8 cellular contexts compared by ENCODE assay signal in genomic region chr17:15233022-15233805, GRCh38. TPM values are rescaled to one million over a fixed set of nuclear protein-coding genes. Genes with fewer than 3 reads are reported as not detected.
DNase-seq lines count a peak whose midpoint lies in the region; ATAC-seq and TF ChIP-seq lines count a peak whose summit lies in the region.

No MANE protein-coding gene starts in this region.

- no peaks in the 10 kb centered on the region for H3K4me1 Mint-ChIP-seq in chondrocyte (ENCODE audit: low read depth)

- no peaks in the 10 kb centered on the region for H3K27me3 Mint-ChIP-seq in chondrocyte (ENCODE audit: low read depth)

- no peak overlapping the region for H3K4me3 ChIP-seq in LNCaP clone FGC (ENCODE audit: low read depth, low read length)

- H3K9me3 Mint-ChIP-seq in chondrocyte (ENCODE audit: low read depth), result no peaks in the 10 kb centered on the region

- DNase-seq in Daoy (ENCODE audit: low read depth) (peak; percentile 51), LNCaP clone FGC (ENCODE audit: low read depth) (no peak), chondrocyte (ENCODE audit: low spot score) (no peak), midbrain (lab: John Stamatoyannopoulos, UW) (peak; percentile 32), NCI-H128 (lab: John Stamatoyannopoulos, UW; ENCODE audit: unreplicated experiment) (no peak), NCI-H2081 treated with DMSO at 0.1 percent for 48 hours (lab: John Stamatoyannopoulos, UW) (no peak), germinal center (ENCODE audit: low spot score) (no peak)

- TF ChIP-seq CTCF in LNCaP clone FGC (IDR thresholded peaks at IDR 0.05; ENCODE audit: control insufficient read depth, extremely low read depth, insufficient read depth) (peak; percentile 29; the same call in 1 of the 2 replicates), chondrocyte (IDR thresholded peaks at IDR 0.05) (peak; percentile 62)

- no peak overlapping the region for H3K27ac Mint-ChIP-seq in chondrocyte (ENCODE audit: unreplicated experiment)

- peaks cover 49% of the 10 kb centered on the region for H3K36me3 Mint-ChIP-seq in chondrocyte (ENCODE audit: low read depth)

- H3K4me3 Mint-ChIP-seq in chondrocyte (ENCODE audit: unreplicated experiment), result no peak overlapping the region

- ATAC-seq in GM21619 (IDR thresholded peaks at IDR 0.05; ENCODE audit: unreplicated experiment), result no peak

RNA-seq across cellular contexts. Expression of gene PMP22, which starts 31.9 kb away (rescaled TPM):
- 26.7 and 32.4 TPM in 2 replicates for total RNA-seq in Daoy (2014; rRNA removed; shearing (Covaris generic))
- total RNA-seq in chondrocyte, result 98.3 to 152 TPM (median 147 TPM) in 3 replicates

Comparison
In these comparisons a context has a peak if more than half of its experiments do, and no peak if none do; other contexts are left out.
1. DNase-seq: peak in Daoy (single experiment) and midbrain (single experiment); none in LNCaP clone FGC (single experiment), chondrocyte (single experiment), NCI-H128 (single experiment), NCI-H2081 treated with DMSO at 0.1 percent for 48 hours (single experiment) and germinal center (single experiment).